18 cellular contexts compared by ENCODE assay signal in genomic region chr13:94121686-94122085, GRCh38.
DNase-seq lines count a peak whose midpoint lies in the region; ATAC-seq, FAIRE-seq and TF ChIP-seq lines count a peak whose summit lies in the region.
"Had no signal": no experiment of that assay in that cellular context is flagged by ENCODE, and none has a peak within 500 bp of the region (broad histone marks: within the 10 kb centered on the region; RNA-seq: fewer than 3 reads in every experiment).

No MANE protein-coding gene starts in this region.

- no peaks in the 10 kb centered on the region for H3K9me3 ChIP-seq in right cardiac atrium (ENCODE audit: control insufficient read depth, low read length)
- H3K9me3 ChIP-seq in left ventricle myocardium inferior (replicated peaks): no peaks in the 10 kb centered on the region
- H3K9me3 ChIP-seq: pancreas, testis had no signal

- no peaks in the 10 kb centered on the region for H3K4me1 ChIP-seq in right cardiac atrium (ENCODE audit: control insufficient read depth, insufficient read depth, low read length)
- H3K4me1 ChIP-seq in left ventricle myocardium inferior: no peaks in the 10 kb centered on the region
- H3K4me1 ChIP-seq: testis had no signal

- ATAC-seq in right cardiac atrium (peak; percentile 43 to 47), SK-N-SH treated with all-trans-retinoic acid at 6 μM for 48 hours (peak; percentile 87), HG03469 (IDR thresholded peaks at IDR 0.05; ENCODE audit: unreplicated experiment) (no peak)
- ATAC-seq: activated naive CD8-positive, alpha-beta T cell treated with anti-CD3 and anti-CD28 coated beads, Interleukin-2, amount 50 U/mL, for 24 hours; HCT116; T-helper 17 cell had no signal

- no peaks in the 10 kb centered on the region for H3K27me3 ChIP-seq in right cardiac atrium (ENCODE audit: control insufficient read depth, insufficient read depth)
- H3K27me3 ChIP-seq in left ventricle myocardium inferior (ENCODE audit: low read depth): no peaks in the 10 kb centered on the region
- H3K27me3 ChIP-seq: pancreas, testis had no signal

- DNase-seq in right cardiac atrium: no peak
- DNase-seq in cardiac septum (ENCODE audit: low spot score): no peak
- DNase-seq in fibroblast of villous mesenchyme (ENCODE audit: low read depth): peak; percentile 44
- peak; percentile 2 for DNase-seq in urothelium cell line (ENCODE audit: low spot score)
- no peak for DNase-seq in stimulated activated CD4-positive, alpha-beta T cell treated with anti-CD3 and anti-CD28 coated beads, Interleukin-4, amount 100 ng/mL, for 24 hours
- no peak for DNase-seq in left ventricle myocardium inferior
- DNase-seq: activated CD4-positive, alpha-beta T cell treated with anti-CD3 and anti-CD28 coated beads for 4 hours; activated naive CD8-positive, alpha-beta T cell treated with anti-CD3 and anti-CD28 coated beads, Interleukin-2, amount 50 U/mL, for 24 hours; AML-193; NCI-H146; stimulated activated CD4-positive, alpha-beta T cell treated with anti-CD3 and anti-CD28 coated beads, Interleukin-15, amount 100 ng/mL, for 24 hours; T-helper 17 cell; testis had no signal

- no peak for FAIRE-seq in urothelium cell line (lab: Jason Lieb, UNC)
- FAIRE-seq: pancreas had no signal

- TF ChIP-seq CTCF in fibroblast of villous mesenchyme (IDR thresholded peaks at IDR 0.05; ENCODE audit: insufficient read depth, low read depth, low read length) (no peak), left ventricle myocardium inferior (IDR thresholded peaks at IDR 0.05; ENCODE audit: borderline replicate concordance) (no peak)

- H3K27ac ChIP-seq in right cardiac atrium (ENCODE audit: low read length) (no peak overlapping the region), left ventricle myocardium inferior (replicated peaks) (no peak overlapping the region)
- H3K27ac ChIP-seq: pancreas, RWPE1, testis had no signal

- H3K4me3 ChIP-seq in right cardiac atrium (ENCODE audit: low read length) (no peak overlapping the region), fibroblast of villous mesenchyme (ENCODE audit: low read depth, low read length) (no peak overlapping the region), left ventricle myocardium inferior (no peak overlapping the region)
- H3K4me3 ChIP-seq: pancreas, testis had no signal

- intact Hi-C loops in right cardiac atrium (cut with DNase I) (no loop called here), cardiac septum (cut with DNase I) (no loop called here), left ventricle myocardium inferior (cut with micrococcal nuclease) (no loop called here)

- no peaks in the 10 kb centered on the region for H3K36me3 ChIP-seq in left ventricle myocardium inferior
- H3K36me3 ChIP-seq: pancreas had no signal

- 64% methylated on average over 1 of the region's 1 CpG for WGBS in right cardiac atrium

TF ChIP-seq in SK-N-SH treated with all-trans-retinoic acid at 6 μM for 48 hours, 23 proteins besides CTCF, POLR2A, EP300 and RAD21:
- TF ChIP-seq TOX (CRISPR knock-in tag; IDR thresholded peaks at IDR 0.05; ENCODE audit: borderline replicate concordance): no peak
- TF ChIP-seq SNAI2 (CRISPR knock-in tag; IDR thresholded peaks at IDR 0.05): no peak
- no peak for TF ChIP-seq TSHZ2 (CRISPR knock-in tag; IDR thresholded peaks at IDR 0.05)
- no peak for TF ChIP-seq PATZ1 (CRISPR knock-in tag; IDR thresholded peaks at IDR 0.05; ENCODE audit: borderline replicate concordance)
- TF ChIP-seq ZNF565 (CRISPR knock-in tag; conservative IDR thresholded peaks at IDR 0.05; ENCODE audit: low read depth): no peak
- TF ChIP-seq CREB5 (CRISPR knock-in tag; IDR thresholded peaks at IDR 0.05; ENCODE audit: low read depth): no peak
- no peak for TF ChIP-seq POU6F1 (CRISPR knock-in tag; IDR thresholded peaks at IDR 0.05; ENCODE audit: borderline replicate concordance, low read depth)

Comparison
In these comparisons a context has a peak if more than half of its experiments do, and no peak if none do; other contexts are left out.
1. DNase-seq: peak in fibroblast of villous mesenchyme (single experiment) and urothelium cell line (single experiment); none in right cardiac atrium (0 of 3), cardiac septum (single experiment), stimulated activated CD4-positive, alpha-beta T cell treated with anti-CD3 and anti-CD28 coated beads, Interleukin-4, amount 100 ng/mL, for 24 hours (single experiment) and left ventricle myocardium inferior (single experiment).